In genomic region chr16:69726313-69727060, GRCh38 we compare ENCODE assay signal across 8 cellular contexts. TPM values are rescaled to one million over a fixed set of nuclear protein-coding genes. Genes with fewer than 3 reads are reported as not detected.
DNase-seq lines count a peak whose midpoint lies in the region; ATAC-seq and TF ChIP-seq lines count a peak whose summit lies in the region.

NQO1 (minus strand) TSS chr16:69726560; CDS start chr16:69726439, 121 bp downstream.

- peaks cover 0 to 4% (median 0%) of the 10 kb centered on the region in 3 donors for H3K36me3 Mint-ChIP-seq in CD8-positive, alpha-beta memory T cell
- peaks cover 4% of the 10 kb centered on the region for H3K36me3 Mint-ChIP-seq in endothelial cell (ENCODE audit: low read depth, unreplicated experiment)

- H3K36me3 ChIP-seq in CD8-positive, alpha-beta memory T cell (ENCODE audit: insufficient read depth, low read length) = no peaks in the 10 kb centered on the region

- H3K27ac Mint-ChIP-seq in CD8-positive, alpha-beta memory T cell = peak within 1 kb of the TSS; percentile 72 to 96 (median 92)
- peak within 1 kb of the TSS; percentile 99 for H3K27ac Mint-ChIP-seq in endothelial cell (ENCODE audit: unreplicated experiment)

- no peak for TF ChIP-seq CTCF in endothelial cell (IDR thresholded peaks at IDR 0.05; ENCODE audit: unreplicated experiment)

- peak within 1 kb of the TSS; percentile 74 for H3K4me3 ChIP-seq in CD8-positive, alpha-beta memory T cell (ENCODE audit: low read length)

- peak; percentile 98 for ATAC-seq in GM19455 (IDR thresholded peaks at IDR 0.05; ENCODE audit: unreplicated experiment)

- DNase-seq in CD8-positive, alpha-beta memory T cell = peak; percentile 68 to 90 (median 80)
- DNase-seq in HPDE6-E6E7 (ENCODE audit: extremely low spot score) (peak; percentile 99), NOMO-1 treated with dmso at 0.1 percent for 144 hours (lab: John Stamatoyannopoulos, UW; ENCODE audit: unreplicated experiment) (peak; percentile 96), endothelial cell (ENCODE audit: low spot score) (peak; percentile 92), midbrain (lab: John Stamatoyannopoulos, UW) (peak; percentile 88)
- peak; percentile 84 for DNase-seq in activated CD8-positive, alpha-beta memory T cell treated with anti-CD3 and anti-CD28 coated beads, Interleukin-2, amount 50 U/mL, for 4 hours
- DNase-seq in stimulated activated CD8-positive, alpha-beta memory T cell treated with anti-CD3 and anti-CD28 coated beads, Interleukin-2, amount 100 ng/mL, for 1 hour (ENCODE audit: low read depth in 2 of 2) = peak; percentile 65 to 70

- peak within 1 kb of the TSS; percentile 83 to 96 (median 93) for H3K4me3 Mint-ChIP-seq in CD8-positive, alpha-beta memory T cell
- peak within 1 kb of the TSS; percentile 93 for H3K4me3 Mint-ChIP-seq in endothelial cell (ENCODE audit: unreplicated experiment)

- POLR2A ChIA-PET in CD8-positive, alpha-beta memory T cell (lab: Charles Lee) = interaction anchor here (0.6 to 2.8 kb wide), 3 partner anchors 28 to 125 kb away, joined by 3 to 19 read pairs (median 5); partner anchors contain the start of gene NOB1

- no peaks in the 10 kb centered on the region for H3K9me3 Mint-ChIP-seq in CD8-positive, alpha-beta memory T cell
- no peaks in the 10 kb centered on the region for H3K9me3 Mint-ChIP-seq in endothelial cell (ENCODE audit: unreplicated experiment)

- H3K4me1 Mint-ChIP-seq in CD8-positive, alpha-beta memory T cell = peaks cover 16 to 31% (median 17%) of the 10 kb centered on the region in 3 donors
- peaks cover 16% of the 10 kb centered on the region for H3K4me1 Mint-ChIP-seq in endothelial cell (ENCODE audit: unreplicated experiment)

- CTCF ChIA-PET in CD8-positive, alpha-beta memory T cell (lab: Charles Lee) = interaction anchor here (4.6 to 8.2 kb wide), 2 partner anchors 16 to 28 kb away, joined by 16 to 58 read pairs; partner anchors contain the start of gene NOB1

- H3K27me3 Mint-ChIP-seq in CD8-positive, alpha-beta memory T cell = no peaks in the 10 kb centered on the region
- H3K27me3 Mint-ChIP-seq in endothelial cell (ENCODE audit: unreplicated experiment) = peaks cover 21% of the 10 kb centered on the region

- H3K27ac ChIP-seq in CD8-positive, alpha-beta memory T cell (ENCODE audit: low read depth, low read length) = peak within 1 kb of the TSS; percentile 74

- H3K9me3 ChIP-seq in CD8-positive, alpha-beta memory T cell (ENCODE audit: low read length) = no peaks in the 10 kb centered on the region

- H3K4me1 ChIP-seq in CD8-positive, alpha-beta memory T cell (ENCODE audit: insufficient read depth, low read length) = peaks cover 16% of the 10 kb centered on the region

- H3K27me3 ChIP-seq in CD8-positive, alpha-beta memory T cell (ENCODE audit: insufficient read depth, low read length, poor library complexity, severe bottlenecking) = no peaks in the 10 kb centered on the region

RNA-seq across cellular contexts. Expression of gene NQO1, which starts in this region (rescaled TPM):
- total RNA-seq in CD8-positive, alpha-beta memory T cell = 10 to 100 TPM; 16.0 to 16.9 TPM
- polyA plus RNA-seq in CD8-positive, alpha-beta memory T cell = 3.1 TPM
- 29.1 TPM for total RNA-seq in endothelial cell (ENCODE audit: unreplicated experiment)

Comparison
In these comparisons a context has a peak if more than half of its experiments do, and no peak if none do; other contexts are left out.
1. Peak in every context shown above with its lines: DNase-seq, ATAC-seq, H3K4me3 ChIP-seq and H3K27ac ChIP-seq.